In genomic region chrX:44489515-44489914, GRCh38 we compare ENCODE assay signal across 28 cellular contexts.
"Had no signal": no experiment of that assay in that cellular context is flagged by ENCODE, and none has a peak within 500 bp of the region (broad histone marks: within the 10 kb centered on the region; RNA-seq: fewer than 3 reads in every experiment).

No MANE protein-coding gene starts in this region.

- H3K27me3 Mint-ChIP-seq: naive thymus-derived CD8-positive, alpha-beta T cell had no signal

- H3K4me3 Mint-ChIP-seq: immature natural killer cell; naive thymus-derived CD8-positive, alpha-beta T cell; nephron; neural crest cell; stimulated activated effector memory CD8-positive, alpha-beta T cell treated with anti-CD3 and anti-CD28 coated beads, Interleukin-12 subunit alpha, Interleukin-12 subunit beta, amount 100 ng/mL, for 72 hours; stimulated activated naive CD8-positive, alpha-beta T cell treated with anti-CD3 and anti-CD28 coated beads, Interleukin-15, Interleukin-2, amounts not matched to agents 100 ng/mL and 50 ng/mL, for 24 hours had no signal

- ATAC-seq: left colon; left lung; lower lobe of right lung; naive thymus-derived CD8-positive, alpha-beta T cell; pancreas; right cardiac atrium; stimulated activated effector memory CD8-positive, alpha-beta T cell treated with anti-CD3 and anti-CD28 coated beads, Interleukin-12 subunit alpha, Interleukin-12 subunit beta, amount 100 ng/mL, for 72 hours had no signal

- H3K9me3 ChIP-seq: left lung, lower lobe of right lung, pancreas, prostate gland, sigmoid colon, spleen, suprapubic skin, thoracic aorta, tibial artery, uterus had no signal

- H3K4me3 ChIP-seq: left lung, lower lobe of right lung, pancreas, prostate gland, sigmoid colon, spleen, suprapubic skin, thoracic aorta, tibial artery, uterus had no signal

- H3K9me3 Mint-ChIP-seq: immature natural killer cell; naive thymus-derived CD8-positive, alpha-beta T cell; stimulated activated effector memory CD8-positive, alpha-beta T cell treated with anti-CD3 and anti-CD28 coated beads, Interleukin-12 subunit alpha, Interleukin-12 subunit beta, amount 100 ng/mL, for 72 hours; stimulated activated naive CD8-positive, alpha-beta T cell treated with anti-CD3 and anti-CD28 coated beads, Interleukin-15, Interleukin-2, amounts not matched to agents 100 ng/mL and 50 ng/mL, for 24 hours had no signal

- H3K27me3 ChIP-seq: left lung, sigmoid colon, suprapubic skin, tibial artery, uterus had no signal

- H3K36me3 Mint-ChIP-seq: immature natural killer cell; naive thymus-derived CD8-positive, alpha-beta T cell; stimulated activated effector memory CD8-positive, alpha-beta T cell treated with anti-CD3 and anti-CD28 coated beads, Interleukin-12 subunit alpha, Interleukin-12 subunit beta, amount 100 ng/mL, for 72 hours had no signal

- H3K36me3 ChIP-seq: left lung, lower lobe of right lung, pancreas, prostate gland, sigmoid colon, spleen, suprapubic skin, thoracic aorta, tibial artery, uterus had no signal

- H3K27ac ChIP-seq: left lung, lower lobe of right lung, pancreas, prostate gland, sigmoid colon, spleen, suprapubic skin, thoracic aorta, tibial artery, uterus had no signal

- DNase-seq: immature natural killer cell; kidney; left colon; left lung; lower lobe of right lung; mammary epithelial cell; mesenchymal stem cell; naive thymus-derived CD8-positive, alpha-beta T cell; nucleus accumbens; pancreas; posterior cingulate gyrus; retina; right cardiac atrium; sigmoid colon; small intestine; spleen; stimulated activated CD4-positive, alpha-beta T cell treated with anti-CD3 and anti-CD28 coated beads, Interleukin-4, amount 100 ng/mL, for 24 hours; stimulated activated naive CD4-positive, alpha-beta T cell; tibial artery; trophoblast cell; uterus had no signal

- H3K4me1 Mint-ChIP-seq: immature natural killer cell; nephron; neural crest cell; stimulated activated effector memory CD8-positive, alpha-beta T cell treated with anti-CD3 and anti-CD28 coated beads, Interleukin-12 subunit alpha, Interleukin-12 subunit beta, amount 100 ng/mL, for 72 hours had no signal

- H3K4me1 ChIP-seq: left lung, lower lobe of right lung, pancreas, prostate gland, sigmoid colon, spleen, suprapubic skin, tibial artery, uterus had no signal

- H3K27ac Mint-ChIP-seq: immature natural killer cell; naive thymus-derived CD8-positive, alpha-beta T cell; nephron; stimulated activated effector memory CD8-positive, alpha-beta T cell treated with anti-CD3 and anti-CD28 coated beads, Interleukin-12 subunit alpha, Interleukin-12 subunit beta, amount 100 ng/mL, for 72 hours; stimulated activated naive CD8-positive, alpha-beta T cell treated with anti-CD3 and anti-CD28 coated beads, Interleukin-15, Interleukin-2, amounts not matched to agents 100 ng/mL and 50 ng/mL, for 24 hours had no signal
